ENCODE assay signal across 8 cellular contexts in genomic region chr20:44215125-44215524, GRCh38. TPM values are rescaled to one million over a fixed set of nuclear protein-coding genes. Genes with fewer than 3 reads are reported as not detected.
DNase-seq lines count a peak whose midpoint lies in the region; ATAC-seq and TF ChIP-seq lines count a peak whose summit lies in the region.

No MANE protein-coding gene starts in this region.

- TF ChIP-seq CTCF in GM10266 (IDR thresholded peaks at IDR 0.05; ENCODE audit: control insufficient read depth, insufficient read depth, low read depth, missing control alignments) (peak; percentile 94), smooth muscle cell (IDR thresholded peaks at IDR 0.05; ENCODE audit: borderline replicate concordance, insufficient read depth, poor library complexity, severe bottlenecking) (peak; percentile 70)

- no peak overlapping the region for H3K27ac ChIP-seq in smooth muscle cell (ENCODE audit: low read depth)

- no peaks in the 10 kb centered on the region for H3K27me3 ChIP-seq in smooth muscle cell (ENCODE audit: low read depth)

- no peak overlapping the region for H3K4me3 ChIP-seq in smooth muscle cell

- DNase-seq in GM10266 (ENCODE audit: extremely low spot score) (peak; percentile 56), NCI-H1092 (lab: John Stamatoyannopoulos, UW) (peak; percentile 33), T-helper 22 cell (ENCODE audit: low read depth) (peak; percentile 40), amygdala (lab: John Stamatoyannopoulos, UW) (peak in 46 of 56 donors; percentile 1 to 72 (median 30)), hippocampal formation (lab: John Stamatoyannopoulos, UW) (peak; percentile 44 to 52), smooth muscle cell (lab: John Stamatoyannopoulos, UW; ENCODE audit: unreplicated experiment) (peak; percentile 6)

- peaks cover 1% of the 10 kb centered on the region for H4K20me1 ChIP-seq in smooth muscle cell (ENCODE audit: low read depth)

- no peak overlapping the region for H2AFZ ChIP-seq in smooth muscle cell (ENCODE audit: low read depth)

- no peaks in the 10 kb centered on the region for H3K9me3 ChIP-seq in smooth muscle cell (replicated peaks; ENCODE audit: low read depth)

- no peak overlapping the region for H3K4me2 ChIP-seq in smooth muscle cell

- ATAC-seq in GM21737 (IDR thresholded peaks at IDR 0.05; ENCODE audit: unreplicated experiment) = no peak
- ATAC-seq in HG02938 (IDR thresholded peaks at IDR 0.05; ENCODE audit: unreplicated experiment) = no peak

- no peak overlapping the region for H3K9ac ChIP-seq in smooth muscle cell (ENCODE audit: low read depth)

- H3K36me3 ChIP-seq in smooth muscle cell (ENCODE audit: low read depth) = no peaks in the 10 kb centered on the region

- peaks cover 7% of the 10 kb centered on the region for H3K4me1 ChIP-seq in smooth muscle cell (ENCODE audit: low read depth)

- peaks cover 5% of the 10 kb centered on the region for H3F3A ChIP-seq in smooth muscle cell (ENCODE audit: low read depth)

- 52% methylated on average over 7 of the region's 7 CpGs for WGBS in smooth muscle cell (ENCODE audit: low lambda C conversion rate)

- H3K79me2 ChIP-seq in smooth muscle cell (ENCODE audit: low read depth) = peaks cover 1% of the 10 kb centered on the region

RNA-seq across cellular contexts. Expression of gene OSER1, which starts 4.6 kb away (rescaled TPM):
- total RNA-seq in smooth muscle cell = 32.8 and 42.3 TPM in 2 replicates
- polyA plus RNA-seq in smooth muscle cell = 33.1 and 37.6 TPM in 2 replicates

RNA-seq across cellular contexts. Expression of gene JPH2, which starts 28.1 kb away (rescaled TPM):
- 3.9 and 4.4 TPM in 2 replicates for total RNA-seq in smooth muscle cell
- 6.0 and 7.4 TPM in 2 replicates for polyA plus RNA-seq in smooth muscle cell

RNA-seq across cellular contexts. Expression of gene GDAP1L1, which starts 32.0 kb away (rescaled TPM):
- 0.67 TPM in 1 of 2 replicates, not detected in the other for total RNA-seq in smooth muscle cell
- 0.58 TPM in 1 of 2 replicates, not detected in the other for polyA plus RNA-seq in smooth muscle cell

Comparison
In these comparisons a context has a peak if more than half of its experiments do, and no peak if none do; other contexts are left out.
1. DNase-seq: peak in every context shown above with its lines; median percentile 56 in GM10266; 48 in hippocampal formation; 40 in T-helper 22 cell; 33 in NCI-H1092; 30 in amygdala; 6 in smooth muscle cell.